In the genomic region with DNA sequence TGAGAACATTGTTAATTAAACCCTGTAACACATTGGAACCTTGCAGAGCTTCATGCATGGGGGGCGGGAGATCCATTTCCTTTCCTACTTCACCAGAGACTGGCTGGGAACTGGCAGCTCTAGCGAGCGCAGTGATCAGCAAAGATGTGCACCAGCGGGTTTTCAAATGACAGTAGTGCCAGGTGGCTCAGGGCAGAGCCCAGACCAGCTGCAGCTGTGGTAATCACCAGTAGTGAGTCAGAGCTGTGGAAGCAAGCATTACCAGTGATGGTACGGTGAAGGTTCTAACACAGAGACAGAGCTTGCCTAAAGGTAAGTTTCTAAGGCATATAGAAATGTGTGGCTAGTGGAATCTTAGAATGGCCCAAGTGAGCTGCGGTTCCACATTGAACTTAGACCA, we compare ENCODE assay signal across 16 cellular contexts.
A peak's percentile ranks its signal among the peaks of the same experiment; 100 is the strongest.
DNase-seq lines count a peak whose midpoint lies in the region; ATAC-seq, FAIRE-seq and TF ChIP-seq lines count a peak whose summit lies in the region.
"Had no signal": no experiment of that assay in that cellular context is flagged by ENCODE, and none has a peak within 500 bp of the region (broad histone marks: within the 10 kb centered on the region; RNA-seq: fewer than 3 reads in every experiment).

No MANE protein-coding gene starts in this region.

- H3K4me3 ChIP-seq in epithelial cell of esophagus (ENCODE audit: low read length): no peak overlapping the region
- H3K4me3 ChIP-seq: ascending aorta, psoas muscle had no signal

- FAIRE-seq in urothelium cell line (lab: Jason Lieb, UNC): no peak

- no peaks in the 10 kb centered on the region for H3K4me1 Mint-ChIP-seq in T-helper 2 cell treated with Interferon-gamma antibody and Interleukin-4, amounts not matched to agents 5 μg/mL and 100 μg/mL, for 36 hours (ENCODE audit: low read depth)
- H3K4me1 Mint-ChIP-seq: T-cell had no signal

- H3K27me3 Mint-ChIP-seq in T-helper 2 cell treated with Interferon-gamma antibody and Interleukin-4, amounts not matched to agents 5 μg/mL and 100 μg/mL, for 36 hours (ENCODE audit: low read depth): no peaks in the 10 kb centered on the region

- H3K9me3 Mint-ChIP-seq in T-helper 2 cell treated with Interferon-gamma antibody and Interleukin-4, amounts not matched to agents 5 μg/mL and 100 μg/mL, for 36 hours: no peaks in the 10 kb centered on the region
- H3K9me3 Mint-ChIP-seq: T-cell had no signal

- DNase-seq in NCI-H345 (lab: John Stamatoyannopoulos, UW) (peak; percentile 8), NCI-H345 treated with DMSO at 0.1 percent for 48 hours (lab: John Stamatoyannopoulos, UW; ENCODE audit: unreplicated experiment) (no peak), NCI-H526 treated with DMSO at 0.1 percent for 48 hours (lab: John Stamatoyannopoulos, UW) (peak; percentile 6), epithelial cell of esophagus (ENCODE audit: low read depth) (peak; percentile 8), urothelium cell line (ENCODE audit: low spot score) (peak; percentile 21), glomerular visceral epithelial cell (ENCODE audit: extremely low spot score) (no peak)
- DNase-seq in T-helper 2 cell treated with Interferon-gamma antibody and Interleukin-4, amounts not matched to agents 5 μg/mL and 100 μg/mL, for 36 hours (ENCODE audit: low spot score): no peak
- DNase-seq: activated CD4-positive, CD25-positive, alpha-beta regulatory T cell; activated effector memory CD4-positive, alpha-beta T cell treated with anti-CD3 and anti-CD28 coated beads, Interleukin-2, amount 50 U/mL, for 16 hours; hypothalamus; left colon; psoas muscle; T-cell had no signal

- H3K4me3 Mint-ChIP-seq in T-helper 2 cell treated with Interferon-gamma antibody and Interleukin-4, amounts not matched to agents 5 μg/mL and 100 μg/mL, for 36 hours: no peak overlapping the region
- H3K4me3 Mint-ChIP-seq: T-cell had no signal

- H3K27ac Mint-ChIP-seq in T-helper 2 cell treated with Interferon-gamma antibody and Interleukin-4, amounts not matched to agents 5 μg/mL and 100 μg/mL, for 36 hours: no peak overlapping the region
- H3K27ac Mint-ChIP-seq: T-cell had no signal

- H3K36me3 Mint-ChIP-seq in T-helper 2 cell treated with Interferon-gamma antibody and Interleukin-4, amounts not matched to agents 5 μg/mL and 100 μg/mL, for 36 hours (ENCODE audit: low read depth): no peaks in the 10 kb centered on the region
- H3K36me3 Mint-ChIP-seq: T-cell had no signal

- no peak for ATAC-seq in HG03280 (IDR thresholded peaks at IDR 0.05; ENCODE audit: unreplicated experiment)
- ATAC-seq: esophagus mucosa, left colon, psoas muscle, T-cell had no signal

- TF ChIP-seq CTCF in epithelial cell of esophagus (IDR thresholded peaks at IDR 0.05; ENCODE audit: insufficient read depth, low read depth, low read length, missing control alignments): no peak

Comparison
In these comparisons a context has a peak if more than half of its experiments do, and no peak if none do; other contexts are left out.
1. DNase-seq: peak in NCI-H345 (single experiment), NCI-H526 treated with DMSO at 0.1 percent for 48 hours (single experiment), epithelial cell of esophagus (single experiment) and urothelium cell line (single experiment); none in NCI-H345 treated with DMSO at 0.1 percent for 48 hours (single experiment), T-helper 2 cell treated with Interferon-gamma antibody and Interleukin-4, amounts not matched to agents 5 μg/mL and 100 μg/mL, for 36 hours (single experiment) and glomerular visceral epithelial cell (single experiment).